Comparison of ENCODE assay signal across 8 cellular contexts in the genomic region with DNA sequence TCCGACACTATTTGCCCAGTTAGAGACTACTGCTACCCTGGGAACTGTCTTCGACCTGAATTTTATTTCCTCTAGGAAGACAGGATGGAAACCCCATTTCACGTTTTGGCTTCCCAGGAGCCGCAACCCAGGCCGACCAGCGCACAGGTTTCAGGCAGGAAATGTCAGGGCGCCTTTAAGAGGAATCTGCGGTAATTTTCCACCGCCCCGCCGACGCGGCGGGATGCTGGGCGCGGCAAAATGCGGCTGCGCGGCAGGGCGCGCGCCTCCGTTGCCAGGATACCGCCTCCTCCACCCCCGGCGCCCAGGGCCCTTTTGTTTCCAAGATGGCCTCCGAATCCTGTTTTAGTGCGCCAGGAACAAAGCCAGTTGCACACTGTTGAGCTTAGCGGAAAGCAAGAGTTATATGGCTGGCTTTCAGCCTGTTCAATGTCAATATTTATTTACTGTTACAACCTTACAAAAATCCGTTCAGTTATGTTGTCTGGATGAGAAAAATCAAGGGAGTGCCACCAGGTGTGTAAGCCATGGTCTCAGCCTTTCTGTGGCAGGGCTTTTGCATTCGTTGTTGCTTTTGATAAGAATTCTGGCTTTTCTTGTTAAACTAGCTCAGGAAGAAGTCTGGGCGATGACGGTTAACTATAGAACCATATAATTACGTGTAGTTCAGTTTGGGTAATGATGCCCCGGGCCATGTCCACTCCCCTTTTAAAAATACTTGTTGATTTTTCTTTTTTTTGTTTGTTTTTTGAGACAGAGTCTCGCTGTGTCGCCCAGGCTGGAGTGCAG.
A peak's percentile ranks its signal among the peaks of the same experiment; 100 is the strongest.
DNase-seq lines count a peak whose midpoint lies in the region; ATAC-seq and TF ChIP-seq lines count a peak whose summit lies in the region.

No MANE protein-coding gene starts in this region.

- intact Hi-C loops in right lobe of liver (cut with DNase I) = no loop called here

- TF ChIP-seq CTCF in right lobe of liver (IDR thresholded peaks at IDR 0.05) = no peak

- H3K27me3 ChIP-seq in right lobe of liver = no peaks in the 10 kb centered on the region

- H3K36me3 ChIP-seq in right lobe of liver = no peaks in the 10 kb centered on the region

- peak; percentile 58 for TF ChIP-seq POLR2A in right lobe of liver (IDR thresholded peaks at IDR 0.05)

- WGBS in right lobe of liver (ENCODE audit: insufficient coverage, low coverage, low lambda C conversion rate, missing lambda C conversion rate) = 8% methylated on average over 28 of the region's 37 CpGs

- H3K4me1 ChIP-seq in right lobe of liver = peaks cover 0 to 6% (median 0%) of the 10 kb centered on the region in 4 donors

- H3K27ac ChIP-seq in right lobe of liver = peak overlapping the region; percentile 70 to 76 (median 73)

- ATAC-seq in GM19397 (IDR thresholded peaks at IDR 0.05; ENCODE audit: unreplicated experiment) (peak; percentile 89), HG03558 (IDR thresholded peaks at IDR 0.05; ENCODE audit: extremely low read depth, unreplicated experiment) (peak; percentile 68), right lobe of liver (peak; percentile 97 to 98 (median 98))

- DNase-seq in CD1c-positive myeloid dendritic cell (ENCODE audit: extremely low spot score) (peak; percentile 96), NCI-H69 (lab: John Stamatoyannopoulos, UW) (peak; percentile 95), dermis blood vessel endothelial cell (peak; percentile 94), right lobe of liver (peak; percentile 92 to 94 (median 94))
- peak; percentile 66 to 81 for DNase-seq in activated CD4-positive, alpha-beta T cell treated with anti-CD3 and anti-CD28 coated beads, Interleukin-2, amount 50 U/mL, for 24 hours (ENCODE audit: low read depth in 1 of 2, low spot score in 1 of 2)
- peak; percentile 87 for DNase-seq in stimulated activated CD4-positive, alpha-beta T cell treated with anti-CD3 and anti-CD28 coated beads, Interleukin-4, amount 100 ng/mL, for 24 hours

- peak overlapping the region; percentile 14 to 51 (median 40) for H3K4me3 ChIP-seq in right lobe of liver

- H3K9me3 ChIP-seq in right lobe of liver = no peaks in the 10 kb centered on the region

Comparison
In these comparisons a context has a peak if more than half of its experiments do, and no peak if none do; other contexts are left out.
1. Peak in every context shown above with its lines: DNase-seq, ATAC-seq, H3K4me3 ChIP-seq and H3K27ac ChIP-seq.